In the genomic region with DNA sequence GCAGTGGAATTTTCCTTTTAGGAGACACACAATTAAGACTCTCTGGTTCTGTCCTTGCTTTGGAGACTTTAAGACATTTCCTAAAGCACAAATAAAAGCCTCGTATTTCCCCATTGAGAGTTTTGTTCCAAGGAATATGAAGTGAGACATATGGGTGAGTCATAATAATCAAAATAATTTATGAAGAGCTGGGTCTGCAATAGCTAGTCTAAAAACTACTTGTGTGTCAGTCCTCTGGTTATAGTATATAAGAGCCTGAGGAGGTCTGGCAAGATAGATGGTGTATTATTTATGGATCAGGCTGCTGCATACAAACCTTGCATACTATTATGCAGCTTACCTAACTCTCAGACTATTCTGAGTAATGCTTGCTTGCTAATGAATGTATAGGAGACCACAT, we compare ENCODE assay signal across 25 cellular contexts.
A peak's percentile ranks its signal among the peaks of the same experiment; 100 is the strongest.
DNase-seq lines count a peak whose midpoint lies in the region; ATAC-seq lines count a peak whose summit lies in the region.
"Had no signal": no experiment of that assay in that cellular context is flagged by ENCODE, and none has a peak within 500 bp of the region (broad histone marks: within the 10 kb centered on the region; RNA-seq: fewer than 3 reads in every experiment).

No MANE protein-coding gene starts in this region.

- no peaks in the 10 kb centered on the region for H3K36me3 ChIP-seq in adipocyte (ENCODE audit: control insufficient read depth, insufficient read depth, low read length, severe bottlenecking)
- H3K36me3 ChIP-seq: adrenal gland, BE2C, heart left ventricle, thyroid gland had no signal

- H3K9me3 ChIP-seq in adipocyte (ENCODE audit: control insufficient read depth, low read length), result no peaks in the 10 kb centered on the region
- H3K9me3 ChIP-seq: adrenal gland, BE2C, heart left ventricle, thyroid gland had no signal

- peak; percentile 19 for ATAC-seq in stimulated activated naive CD8-positive, alpha-beta T cell treated with anti-CD3 and anti-CD28 coated beads, Interleukin-15, Interleukin-2, amounts not matched to agents 100 U/mL and 50 U/mL, for 24 hours
- no peak for ATAC-seq in stimulated activated naive CD8-positive, alpha-beta T cell treated with anti-CD3 and anti-CD28 coated beads, Interleukin-15, amount 100 ng/mL, for 72 hours
- no peak for ATAC-seq in GM18907 (IDR thresholded peaks at IDR 0.05; ENCODE audit: unreplicated experiment)
- ATAC-seq: GM23338; heart left ventricle; naive thymus-derived CD4-positive, alpha-beta T cell; sciatic nerve had no signal

- no peak overlapping the region for H3K9ac ChIP-seq in adipocyte (ENCODE audit: low read length)
- H3K9ac ChIP-seq: parathyroid adenoma had no signal

- no peaks in the 10 kb centered on the region for H3K27me3 ChIP-seq in adipocyte (replicated peaks; ENCODE audit: control insufficient read depth, insufficient read depth, low read length)
- H3K27me3 ChIP-seq: adrenal gland, BE2C, thyroid gland had no signal

- no peaks in the 10 kb centered on the region for H3K27me3 Mint-ChIP-seq in stimulated activated naive CD8-positive, alpha-beta T cell treated with anti-CD3 and anti-CD28 coated beads, Interleukin-15, amount 100 ng/mL, for 72 hours
- H3K27me3 Mint-ChIP-seq: IgD-negative memory B cell had no signal

- no peaks in the 10 kb centered on the region for H3K9me3 Mint-ChIP-seq in stimulated activated naive CD8-positive, alpha-beta T cell treated with anti-CD3 and anti-CD28 coated beads, Interleukin-15, amount 100 ng/mL, for 72 hours
- H3K9me3 Mint-ChIP-seq: GM23338 had no signal

- no peak for DNase-seq in stimulated activated naive CD8-positive, alpha-beta T cell treated with anti-CD3 and anti-CD28 coated beads, Interleukin-15, Interleukin-2, amounts not matched to agents 100 U/mL and 50 U/mL, for 24 hours
- no peak for DNase-seq in stimulated activated naive CD8-positive, alpha-beta T cell treated with anti-CD3 and anti-CD28 coated beads, Interleukin-15, amount 100 ng/mL, for 72 hours
- peak; percentile 20 for DNase-seq in adipocyte (ENCODE audit: low read depth)
- peak; percentile 18 for DNase-seq in iris pigment epithelial cell (ENCODE audit: low read depth)
- no peak for DNase-seq in activated effector memory CD4-positive, alpha-beta T cell treated with Interleukin-2 at 50 U/mL for 16 hours
- DNase-seq in GDM1 (lab: John Stamatoyannopoulos, UW), result no peak
- DNase-seq in activated effector memory CD4-positive, alpha-beta T cell treated with anti-CD3 and anti-CD28 coated beads, Interleukin-2, amount 50 U/mL, for 16 hours, result no peak
- DNase-seq: activated CD8-positive, alpha-beta memory T cell treated with anti-CD3 and anti-CD28 coated beads, Interleukin-2, amount 50 U/mL, for 4 hours; activated gamma-delta T cell; adrenal gland; BE2C; COR-L47; cortex of kidney; DND-41; heart left ventricle; MM.1S; naive thymus-derived CD4-positive, alpha-beta T cell; NCI-H1417 treated with DMSO at 0.1 percent for 48 hours; NCI-H510A treated with DMSO at 0.1 percent for 48 hours; thyroid gland had no signal

- no peak overlapping the region for H3K4me3 Mint-ChIP-seq in stimulated activated naive CD8-positive, alpha-beta T cell treated with anti-CD3 and anti-CD28 coated beads, Interleukin-15, amount 100 ng/mL, for 72 hours
- H3K4me3 Mint-ChIP-seq: GM23338; IgD-negative memory B cell; naive thymus-derived CD4-positive, alpha-beta T cell had no signal

- H3K27ac Mint-ChIP-seq in stimulated activated naive CD8-positive, alpha-beta T cell treated with anti-CD3 and anti-CD28 coated beads, Interleukin-15, amount 100 ng/mL, for 72 hours, result peak overlapping the region in 1 of 2 donors; percentile 61
- H3K27ac Mint-ChIP-seq: GM23338; IgD-negative memory B cell; naive thymus-derived CD4-positive, alpha-beta T cell had no signal

- peaks cover 6% of the 10 kb centered on the region for H3K4me1 ChIP-seq in adipocyte (ENCODE audit: control insufficient read depth, insufficient read depth, low read length)
- H3K4me1 ChIP-seq: adrenal gland, BE2C, heart left ventricle, parathyroid adenoma, thyroid gland had no signal

- no peak overlapping the region for H3K4me3 ChIP-seq in adipocyte (ENCODE audit: low read length)
- H3K4me3 ChIP-seq: adrenal gland, GM23338, heart left ventricle, thyroid gland had no signal

- no peaks in the 10 kb centered on the region for H3K4me1 Mint-ChIP-seq in stimulated activated naive CD8-positive, alpha-beta T cell treated with anti-CD3 and anti-CD28 coated beads, Interleukin-15, amount 100 ng/mL, for 72 hours
- H3K4me1 Mint-ChIP-seq: IgD-negative memory B cell; naive thymus-derived CD4-positive, alpha-beta T cell had no signal

Comparison
In these comparisons a context has a peak if more than half of its experiments do, and no peak if none do; other contexts are left out.
1. DNase-seq: peak in adipocyte (single experiment) and iris pigment epithelial cell (single experiment); none in stimulated activated naive CD8-positive, alpha-beta T cell treated with anti-CD3 and anti-CD28 coated beads, Interleukin-15, Interleukin-2, amounts not matched to agents 100 U/mL and 50 U/mL, for 24 hours (single experiment), stimulated activated naive CD8-positive, alpha-beta T cell treated with anti-CD3 and anti-CD28 coated beads, Interleukin-15, amount 100 ng/mL, for 72 hours (0 of 2), activated effector memory CD4-positive, alpha-beta T cell treated with Interleukin-2 at 50 U/mL for 16 hours (single experiment), GDM1 (single experiment) and activated effector memory CD4-positive, alpha-beta T cell treated with anti-CD3 and anti-CD28 coated beads, Interleukin-2, amount 50 U/mL, for 16 hours (single experiment).